In the genomic region with DNA sequence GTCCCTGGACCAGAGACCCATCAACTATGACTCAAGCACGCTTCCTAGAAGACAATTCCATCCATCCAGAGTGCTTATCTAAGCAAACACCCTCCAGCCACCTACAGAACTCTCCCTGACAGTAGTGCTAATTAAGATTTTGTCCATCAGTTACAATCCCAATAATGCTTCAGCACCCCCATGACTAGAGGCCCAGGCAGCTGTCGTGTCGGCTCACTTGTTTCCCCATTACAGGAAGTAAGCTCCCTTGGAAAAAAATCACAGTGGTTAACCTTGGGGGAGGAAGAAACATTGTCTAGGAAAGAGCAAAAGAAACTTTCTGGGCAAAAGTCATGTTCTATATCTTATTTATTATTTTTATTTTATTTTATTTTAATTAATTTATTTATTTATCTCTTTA, we compare ENCODE assay signal across 23 cellular contexts.
"Had no signal": no experiment of that assay in that cellular context is flagged by ENCODE, and none has a peak within 500 bp of the region (broad histone marks: within the 10 kb centered on the region; RNA-seq: fewer than 3 reads in every experiment).

No MANE protein-coding gene starts in this region.

- H3K4me1 ChIP-seq: lower lobe of right lung, psoas muscle, right lobe of liver, testis had no signal

- DNase-seq: cortex of kidney; effector memory CD4-positive, alpha-beta T cell; heart right ventricle; hypothalamus; left lung; lower lobe of right lung; midbrain; naive B cell; psoas muscle; retina; right lobe of liver; stimulated activated CD4-positive, alpha-beta T cell treated with anti-CD3 and anti-CD28 coated beads, Interleukin-2, amount 100 ng/mL, for 24 hours; stimulated activated CD4-positive, alpha-beta T cell treated with anti-CD3 and anti-CD28 coated beads, Interleukin-4, amount 100 ng/mL, for 4 hours; stimulated activated naive B cell treated with anti-CD40 and anti-IgM and Interleukin-4, amounts not matched to agents 10 μg/mL and 1 μg/mL and 100 μg/mL, for 72 hours; stimulated activated naive CD8-positive, alpha-beta T cell treated with anti-CD3 and anti-CD28 coated beads, Interleukin-15, amount 100 ng/mL, for 72 hours; testis; upper lobe of right lung had no signal

- H3K27me3 ChIP-seq: heart right ventricle, left lung, neutrophil, right lobe of liver, testis, tibial nerve, upper lobe of right lung, vagina had no signal

- H3K4me3 ChIP-seq: heart right ventricle, left lung, lower lobe of right lung, psoas muscle, right lobe of liver, skin epidermis, testis, tibial nerve, upper lobe of right lung, vagina had no signal

- H3K4me1 Mint-ChIP-seq: memory B cell; naive B cell; stimulated activated naive CD8-positive, alpha-beta T cell treated with anti-CD3 and anti-CD28 coated beads, Interleukin-15, amount 100 ng/mL, for 72 hours had no signal

- H3K27ac Mint-ChIP-seq: memory B cell; naive B cell; stimulated activated naive B cell treated with anti-CD40 and anti-IgM and Interleukin-4, amounts not matched to agents 10 μg/mL and 1 μg/mL and 100 μg/mL, for 72 hours; stimulated activated naive CD8-positive, alpha-beta T cell treated with anti-CD3 and anti-CD28 coated beads, Interleukin-15, amount 100 ng/mL, for 72 hours had no signal

- H3K27me3 Mint-ChIP-seq: naive B cell; stimulated activated naive B cell treated with anti-CD40 and anti-IgM and Interleukin-4, amounts not matched to agents 10 μg/mL and 1 μg/mL and 100 μg/mL, for 72 hours; stimulated activated naive CD8-positive, alpha-beta T cell treated with anti-CD3 and anti-CD28 coated beads, Interleukin-15, amount 100 ng/mL, for 72 hours had no signal

- H3K36me3 Mint-ChIP-seq: memory B cell; naive B cell; stimulated activated naive B cell treated with anti-CD40 and anti-IgM and Interleukin-4, amounts not matched to agents 10 μg/mL and 1 μg/mL and 100 μg/mL, for 72 hours had no signal

- H3K4me3 Mint-ChIP-seq: memory B cell; naive B cell; nephron; stimulated activated naive B cell treated with anti-CD40 and anti-IgM and Interleukin-4, amounts not matched to agents 10 μg/mL and 1 μg/mL and 100 μg/mL, for 72 hours; stimulated activated naive CD8-positive, alpha-beta T cell treated with anti-CD3 and anti-CD28 coated beads, Interleukin-15, amount 100 ng/mL, for 72 hours had no signal

- H3K36me3 ChIP-seq: heart right ventricle, left lung, lower lobe of right lung, neutrophil, right lobe of liver, tibial nerve, upper lobe of right lung, vagina had no signal

- H3K9me3 Mint-ChIP-seq: memory B cell; naive B cell; nephron; stimulated activated naive B cell treated with anti-CD40 and anti-IgM and Interleukin-4, amounts not matched to agents 10 μg/mL and 1 μg/mL and 100 μg/mL, for 72 hours; stimulated activated naive CD8-positive, alpha-beta T cell treated with anti-CD3 and anti-CD28 coated beads, Interleukin-15, amount 100 ng/mL, for 72 hours had no signal

- H3K27ac ChIP-seq: heart right ventricle, left lung, lower lobe of right lung, neutrophil, psoas muscle, right lobe of liver, skin epidermis, testis, tibial nerve, upper lobe of right lung, vagina had no signal

- H3K9me3 ChIP-seq: heart right ventricle, left lung, lower lobe of right lung, neutrophil, psoas muscle, right lobe of liver, testis, tibial nerve, upper lobe of right lung, vagina had no signal
